ENCODE assay signal across 8 cellular contexts in the genomic region with DNA sequence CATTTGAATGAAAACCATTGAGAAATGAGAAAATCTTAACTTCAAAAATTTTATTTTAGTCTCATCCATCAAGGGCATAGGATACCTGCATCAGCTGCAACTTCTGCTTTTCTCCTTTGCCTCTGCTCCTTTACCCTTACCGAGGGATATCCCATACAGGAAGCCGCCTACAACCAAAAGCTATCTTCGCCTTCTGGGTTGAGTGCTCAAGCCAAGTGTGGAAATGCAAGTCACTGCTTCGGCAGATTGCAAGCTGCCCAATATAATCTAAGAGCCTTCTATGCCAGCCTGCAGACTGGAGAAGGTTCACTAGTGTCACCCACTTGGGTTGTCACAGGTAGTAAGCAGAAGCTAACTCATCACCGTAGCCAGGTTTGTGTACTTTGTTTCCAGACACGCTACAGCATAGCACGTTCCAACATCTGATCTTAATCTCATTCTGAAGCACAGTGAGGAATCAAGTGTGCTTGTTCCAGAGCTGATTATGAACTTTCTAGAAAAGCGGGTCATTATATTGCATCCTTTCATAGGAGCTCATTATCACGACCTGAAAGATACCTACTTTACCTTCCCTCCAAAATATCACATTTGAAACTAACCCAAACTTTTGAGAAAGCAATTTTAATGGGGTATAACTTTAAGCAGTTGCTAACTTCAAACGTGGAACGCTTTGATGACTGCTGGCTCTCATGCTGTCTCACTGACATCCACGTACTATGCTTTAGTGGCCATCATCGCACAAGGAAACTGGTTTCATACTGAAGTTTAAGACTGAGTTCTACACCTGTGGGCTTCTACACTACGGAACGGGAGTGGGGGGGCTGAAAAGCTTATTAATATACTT. TPM values are rescaled to one million over a fixed set of nuclear protein-coding genes. Genes with fewer than 3 reads are reported as not detected.
DNase-seq lines count a peak whose midpoint lies in the region; ATAC-seq and TF ChIP-seq lines count a peak whose summit lies in the region.

No MANE protein-coding gene starts in this region.

- POLR2A ChIA-PET in T-cell (lab: Charles Lee) = interaction anchor here (0.5 to 3.0 kb wide), 8 partner anchors 8 to 492 kb away, joined by 3 to 17 read pairs (median 5); partner anchors contain the start of genes GALK1 (in 1 of the 2) and WBP2 (in 1 of the 2)

- H3K4me3 Mint-ChIP-seq in T-cell (peak overlapping the region; percentile 89 to 95 (median 93)), endothelial cell (ENCODE audit: unreplicated experiment) (peak overlapping the region; percentile 87)

- H3K27ac ChIP-seq in parathyroid adenoma = peak overlapping the region; percentile 98

- peak; percentile 57 for DNase-seq in DMS 273 (lab: John Stamatoyannopoulos, UW; ENCODE audit: unreplicated experiment)
- no peak for DNase-seq in DMS 273 treated with DMSO at 0.1 percent for 48 hours (lab: John Stamatoyannopoulos, UW)
- DNase-seq in T-cell = peak in 5 of 34 experiments; percentile 16 to 50 (median 27)
- DNase-seq in endothelial cell (ENCODE audit: low spot score) = no peak
- no peak for DNase-seq in HK-2 (ENCODE audit: unreplicated experiment)
- DNase-seq in HuH-7.5 (ENCODE audit: low spot score) = no peak

- peaks cover 35% of the 10 kb centered on the region for H3K79me2 ChIP-seq in parathyroid adenoma

- no peaks in the 10 kb centered on the region for H3K36me3 ChIP-seq in parathyroid adenoma (ENCODE audit: control insufficient read depth, insufficient read depth, low read length)

- H3K9me3 Mint-ChIP-seq in T-cell = no peaks in the 10 kb centered on the region
- H3K9me3 Mint-ChIP-seq in endothelial cell (ENCODE audit: unreplicated experiment) = no peaks in the 10 kb centered on the region

- H2AFZ ChIP-seq in parathyroid adenoma = no peak overlapping the region

- H3K9me3 ChIP-seq in parathyroid adenoma (ENCODE audit: control insufficient read depth, low read length) = no peaks in the 10 kb centered on the region

- peaks cover 0 to 1% of the 10 kb centered on the region in 2 donors for H3K27me3 Mint-ChIP-seq in T-cell
- H3K27me3 Mint-ChIP-seq in endothelial cell (ENCODE audit: unreplicated experiment) = peaks cover 10% of the 10 kb centered on the region

- peak overlapping the region; percentile 53 to 73 for H3K27ac Mint-ChIP-seq in T-cell
- H3K27ac Mint-ChIP-seq in endothelial cell (ENCODE audit: unreplicated experiment) = peak overlapping the region; percentile 78

- H3K4me1 Mint-ChIP-seq in T-cell (peaks cover 36 to 47% (median 42%) of the 10 kb centered on the region in 3 donors), endothelial cell (ENCODE audit: unreplicated experiment) (peaks cover 24% of the 10 kb centered on the region)

- H3K27me3 ChIP-seq in parathyroid adenoma (ENCODE audit: control insufficient read depth, insufficient read depth, low read length) = no peaks in the 10 kb centered on the region

- peak overlapping the region; percentile 99 for H3K4me3 ChIP-seq in parathyroid adenoma (ENCODE audit: low read depth, low read length)

- H3K4me2 ChIP-seq in parathyroid adenoma (ENCODE audit: low read length) = peak overlapping the region; percentile 85

- ATAC-seq in T-cell (replicated peaks in 1 of 4) (no peak), HG02970 (IDR thresholded peaks at IDR 0.05; ENCODE audit: low FRiP score, unreplicated experiment) (no peak)

- CTCF ChIA-PET in T-cell (lab: Charles Lee) = interaction anchor here (1.0 to 1.6 kb wide), 5 partner anchors 12 to 120 kb away, joined by 3 to 9 read pairs (median 5); partner anchors contain the start of genes GALK1 (in 1 of the 2), TRIM65 (in 1 of the 2) and WBP2 (in 1 of the 2)

- H3K36me3 Mint-ChIP-seq in T-cell (peaks cover 37% of the 10 kb centered on the region), endothelial cell (ENCODE audit: low read depth, unreplicated experiment) (peaks cover 31% of the 10 kb centered on the region)

- H3K4me1 ChIP-seq in parathyroid adenoma = peaks cover 25% of the 10 kb centered on the region

- no peak overlapping the region for H3K9ac ChIP-seq in parathyroid adenoma

- TF ChIP-seq CTCF in endothelial cell (IDR thresholded peaks at IDR 0.05; ENCODE audit: unreplicated experiment) (no peak), parathyroid adenoma (IDR thresholded peaks at IDR 0.05) (no peak)

RNA-seq across cellular contexts. Expression of gene UNK, which starts 8.0 kb away (rescaled TPM):
- total RNA-seq in T-cell = 10 to 100 TPM; 37.1 to 50.3 (median 39.2) TPM
- 28.8 TPM for total RNA-seq in endothelial cell (ENCODE audit: unreplicated experiment)

RNA-seq across cellular contexts. Expression of gene GALK1, which starts 11.6 kb away (rescaled TPM):
- total RNA-seq in T-cell (10 to 100 TPM in 4 of 5 donors, 1 to 10 TPM in 1; 8.4 to 35.7 (median 26.7) TPM), endothelial cell (ENCODE audit: unreplicated experiment) (18.0 TPM)

RNA-seq across cellular contexts. Expression of gene ITGB4, which starts 55.4 kb away (rescaled TPM):
- total RNA-seq in T-cell = 1 to 10 TPM in 4 of 5 donors, under 1 TPM in 1; 0.68 to 1.6 (median 1.5) TPM
- 0.54 TPM for total RNA-seq in endothelial cell (ENCODE audit: unreplicated experiment)
